13 cellular contexts compared by ENCODE assay signal in genomic region chr13:40961224-40961623, GRCh38. TPM values are rescaled to one million over a fixed set of nuclear protein-coding genes. Genes with fewer than 3 reads are reported as not detected.
A peak's percentile ranks its signal among the peaks of the same experiment; 100 is the strongest.
DNase-seq lines count a peak whose midpoint lies in the region; ATAC-seq and TF ChIP-seq lines count a peak whose summit lies in the region.
"Had no signal": no experiment of that assay in that cellular context is flagged by ENCODE, and none has a peak within 500 bp of the region (broad histone marks: within the 10 kb centered on the region; RNA-seq: fewer than 3 reads in every experiment).

No MANE protein-coding gene starts in this region.

- peaks cover 65% of the 10 kb centered on the region for H3K36me3 ChIP-seq in DND-41 (ENCODE audit: insufficient read depth, low read length)

- peaks cover 94% of the 10 kb centered on the region for H3K79me2 ChIP-seq in DND-41 (ENCODE audit: insufficient read depth, low read length)

- H3K4me1 Mint-ChIP-seq in T-cell (peaks cover 80 to 85% (median 82%) of the 10 kb centered on the region in 3 donors), memory B cell (peaks cover 46% of the 10 kb centered on the region)

- H3K4me3 Mint-ChIP-seq in T-cell = peak overlapping the region; percentile 4 to 67 (median 40)
- H3K4me3 Mint-ChIP-seq in memory B cell = peak overlapping the region; percentile 69

- no peak overlapping the region for H3K4me2 ChIP-seq in DND-41 (ENCODE audit: insufficient read depth, low read length)

- no peaks in the 10 kb centered on the region for H3K9me3 ChIP-seq in DND-41 (ENCODE audit: insufficient read depth, low read length, severe bottlenecking)
- H3K9me3 ChIP-seq: body of pancreas, right atrium auricular region had no signal

- POLR2A ChIA-PET in T-cell (lab: Charles Lee) = interaction anchor here (0.6 to 1.1 kb wide), 6 partner anchors 14 to 59 kb away, joined by 3 to 4 read pairs (median 3); partner anchors contain the start of gene ELF1 (in 1 of the 2)

- CTCF ChIA-PET in T-cell (lab: Charles Lee) = interaction anchor here (0.6 to 1.2 kb wide), 5 partner anchors 11 to 58 kb away, joined by 3 to 4 read pairs (median 3); no protein-coding TSS in a partner anchor

- H3K9me3 Mint-ChIP-seq in T-cell = no peaks in the 10 kb centered on the region
- H3K9me3 Mint-ChIP-seq in memory B cell = no peaks in the 10 kb centered on the region

- H3K9ac ChIP-seq in DND-41 (ENCODE audit: low read depth, low read length) = no peak overlapping the region

- peak overlapping the region; percentile 52 to 76 for H3K27ac Mint-ChIP-seq in T-cell
- H3K27ac Mint-ChIP-seq in memory B cell = peak overlapping the region; percentile 89

- peaks cover 5% of the 10 kb centered on the region for H3K4me1 ChIP-seq in DND-41 (ENCODE audit: insufficient read depth, low read length)

- DNase-seq in DND-41 (no peak), T-cell (no peak), memory B cell (ENCODE audit: low spot score in 2 of 2) (no peak), amniotic stem cell (lab: John Stamatoyannopoulos, UW) (no peak), cerebellar cortex (ENCODE audit: low spot score) (no peak), NCI-H2029 treated with DMSO at 0.1 percent for 48 hours (lab: John Stamatoyannopoulos, UW) (no peak), glomerular visceral epithelial cell (ENCODE audit: extremely low spot score) (no peak)
- DNase-seq: body of pancreas, DMS79 treated with DMSO at 0.1 percent for 48 hours, midbrain, NCI-H2029 had no signal

- peak overlapping the region; percentile 37; the same call in 1 of the 2 replicates for H3K27ac ChIP-seq in DND-41 (ENCODE audit: low read length)
- H3K27ac ChIP-seq: right atrium auricular region had no signal

- H3K36me3 Mint-ChIP-seq in T-cell (peaks cover 31% of the 10 kb centered on the region), memory B cell (peaks cover 19% of the 10 kb centered on the region)

- no peaks in the 10 kb centered on the region for H3K27me3 Mint-ChIP-seq in T-cell
- H3K27me3 Mint-ChIP-seq in memory B cell = no peaks in the 10 kb centered on the region

- no peak for TF ChIP-seq CTCF in DND-41 (IDR thresholded peaks at IDR 0.05; ENCODE audit: borderline replicate concordance, extremely low read depth, low read length, poor library complexity, severe bottlenecking)

- H2AFZ ChIP-seq in DND-41 (ENCODE audit: low read depth, low read length) = no peak overlapping the region

- 0 out of 3 replicates have a peak, but pooled peaks have one; percentile 23 for ATAC-seq in DND-41 (ENCODE audit: insufficient read depth, low read depth)
- peak; percentile 70 for ATAC-seq in HG03354 (IDR thresholded peaks at IDR 0.05; ENCODE audit: poor library complexity, severe bottlenecking, unreplicated experiment)
- peak in 2 of 4 experiments; percentile 36 to 39 for ATAC-seq in T-cell (replicated peaks in 1 of 4)
- ATAC-seq in memory B cell (ENCODE audit: low read depth) = peak; percentile 94
- ATAC-seq: body of pancreas had no signal

- no peaks in the 10 kb centered on the region for H3K27me3 ChIP-seq in DND-41 (ENCODE audit: insufficient read depth, low read length, poor library complexity)
- H3K27me3 ChIP-seq: body of pancreas, right atrium auricular region had no signal

- H4K20me1 ChIP-seq in DND-41 (ENCODE audit: insufficient read depth, low read length) = peaks cover 52% of the 10 kb centered on the region

- no peak overlapping the region for H3K4me3 ChIP-seq in DND-41 (ENCODE audit: low read depth in 1 of 2, low read length in 2 of 2)
- H3K4me3 ChIP-seq: body of pancreas, right atrium auricular region had no signal

RNA-seq across cellular contexts. Expression of gene ELF1, which starts 57.9 kb away (rescaled TPM):
- total RNA-seq in T-cell = 100 to 1,000 TPM; 133 to 221 (median 146) TPM
